Comparison of ENCODE assay signal across 18 cellular contexts in genomic region chr7:90461216-90461615, GRCh38. TPM values are rescaled to one million over a fixed set of nuclear protein-coding genes. Genes with fewer than 3 reads are reported as not detected.
DNase-seq lines count a peak whose midpoint lies in the region; ATAC-seq and TF ChIP-seq lines count a peak whose summit lies in the region.
"Had no signal": no experiment of that assay in that cellular context is flagged by ENCODE, and none has a peak within 500 bp of the region (broad histone marks: within the 10 kb centered on the region; RNA-seq: fewer than 3 reads in every experiment).

No MANE protein-coding gene starts in this region.

- peak overlapping the region; percentile 11; the same call in 1 of the 2 replicates for H3K27ac ChIP-seq in C4-2B
- H3K27ac ChIP-seq in lung (ENCODE audit: low read depth in 1 of 2, low read length in 1 of 2): peak overlapping the region in 1 of 2 donors; percentile 20
- H3K27ac ChIP-seq: KMS-11 had no signal

- peaks cover 0 to 7% of the 10 kb centered on the region in 2 donors for H3K4me1 ChIP-seq in lung (ENCODE audit: control insufficient read depth in 2 of 2, insufficient read depth in 2 of 2, low read length in 2 of 2)
- H3K4me1 ChIP-seq: prostate gland had no signal

- TF ChIP-seq CTCF in C4-2B (conservative IDR thresholded peaks at IDR 0.05) (no peak), cardiac fibroblast (IDR thresholded peaks at IDR 0.05; ENCODE audit: low read depth, low read length) (no peak), lung (IDR thresholded peaks at IDR 0.05; ENCODE audit: control extremely low read depth, extremely low read depth) (no peak)

- no peaks in the 10 kb centered on the region for H3K36me3 ChIP-seq in lung (ENCODE audit: control insufficient read depth in 2 of 2, insufficient read depth in 2 of 2, low read length in 2 of 2)
- H3K36me3 ChIP-seq: prostate gland had no signal

- H3K27me3 ChIP-seq in lung (ENCODE audit: control insufficient read depth, insufficient read depth): no peaks in the 10 kb centered on the region

- ATAC-seq in lung (ENCODE audit: insufficient read depth, low FRiP score): peak; percentile 44
- ATAC-seq in GM18867 (IDR thresholded peaks at IDR 0.05; ENCODE audit: unreplicated experiment): no peak

- H3K4me3 ChIP-seq in cardiac fibroblast (replicated peaks in 1 of 2; ENCODE audit: low read depth in 2 of 2, low read length in 2 of 2): no peak overlapping the region
- no peak overlapping the region for H3K4me3 ChIP-seq in lung
- H3K4me3 ChIP-seq: prostate gland had no signal

- H3K9me3 ChIP-seq in lung (ENCODE audit: control insufficient read depth in 2 of 2, insufficient read depth in 1 of 2, low read length in 1 of 2): peaks cover 0 to 4% of the 10 kb centered on the region in 2 donors
- H3K9me3 ChIP-seq: prostate gland, SK-N-SH had no signal

- DNase-seq in H4 (ENCODE audit: low spot score) (peak; percentile 24), cardiac fibroblast (ENCODE audit: low read depth in 2 of 2) (peak; percentile 23 to 42), lung (ENCODE audit: low spot score) (no peak), NCI-H2196 treated with DMSO at 0.1 percent for 48 hours (lab: John Stamatoyannopoulos, UW; ENCODE audit: unreplicated experiment) (no peak), SK-N-DZ (ENCODE audit: low spot score) (no peak)
- no peak for DNase-seq in stimulated activated CD4-positive, alpha-beta T cell treated with anti-CD3 and anti-CD28 coated beads, Interleukin-4, amount 100 ng/mL, for 4 hours
- DNase-seq: activated CD4-positive, alpha-beta memory T cell treated with anti-CD3 and anti-CD28 coated beads, Interleukin-2, amount 10 ng/mL, durations not matched to agents 7 days and 5 days; AML-193; head of caudate nucleus; kidney; NCI-H510A treated with DMSO at 0.1 percent for 48 hours; OCI-M1; SK-N-SH; stimulated activated CD4-positive, alpha-beta T cell treated with anti-CD3 and anti-CD28 coated beads, Interleukin-15, amount 100 ng/mL, for 24 hours had no signal

RNA-seq across cellular contexts. Expression of gene PTTG1IP2, which starts 8.2 kb away (rescaled TPM):
- not detected in 2 replicates for total RNA-seq in H4 (2014; rRNA removed; shearing (Covaris generic))
- total RNA-seq in lung: under 1 TPM in 1 of 2 donors, not detected in 1; 0.89 TPM
- polyA plus RNA-seq in lung: not detected
- polyA plus RNA-seq in SK-N-DZ (2014; cell fraction: cytosol; rRNA removed): not detected in 2 replicates
- not detected in 2 replicates for polyA plus RNA-seq in SK-N-DZ (2014; cell fraction: nucleus; rRNA removed)
- total RNA-seq: activated CD4-positive, alpha-beta memory T cell treated with anti-CD3 and anti-CD28 coated beads, Interleukin-2, amount 10 ng/mL, durations not matched to agents 7 days and 5 days; kidney; prostate gland had no signal
- polyA plus RNA-seq: SK-N-SH had no signal

RNA-seq across cellular contexts. Expression of gene CLDN12, which starts 58.0 kb away (rescaled TPM):
- total RNA-seq in H4 (2014; rRNA removed; shearing (Covaris generic)): 31.2 and 40.5 TPM in 2 replicates
- total RNA-seq in lung: 10 to 100 TPM; 39.2 to 40.2 TPM
- 10 to 100 TPM; 15.3 to 20.8 TPM for polyA plus RNA-seq in lung
- polyA plus RNA-seq in SK-N-DZ (2014; cell fraction: cytosol; rRNA removed): 38.9 and 39.4 TPM in 2 replicates
- polyA plus RNA-seq in SK-N-DZ (2014; cell fraction: nucleus; rRNA removed): 32.2 and 48.5 TPM in 2 replicates

Comparison
In these comparisons a context has a peak if more than half of its experiments do, and no peak if none do; other contexts are left out.
1. DNase-seq: peak in H4 (single experiment) and cardiac fibroblast (2 of 2); none in lung (single experiment), NCI-H2196 treated with DMSO at 0.1 percent for 48 hours (single experiment), stimulated activated CD4-positive, alpha-beta T cell treated with anti-CD3 and anti-CD28 coated beads, Interleukin-4, amount 100 ng/mL, for 4 hours (0 of 2) and SK-N-DZ (single experiment).